ENCODE assay signal across 1 cellular context in genomic region chr11:43311791-43312607, GRCh38.
TF ChIP-seq lines count a peak whose summit lies in the region.

TSS of gene API5 (plus strand) at chr11:43311996. CDS start at chr11:43312128, 132 bp downstream.

TF ChIP-seq in A549, 52 proteins besides CTCF, POLR2A, EP300 and RAD21 (continued from another document):
- TF ChIP-seq MAFK (IDR thresholded peaks at IDR 0.05; ENCODE audit: partially characterized antibody) = no peak
- TF ChIP-seq PHF8 (IDR thresholded peaks at IDR 0.05; ENCODE audit: borderline replicate concordance, low read depth) = peak; percentile 87
- TF ChIP-seq RCOR1 (IDR thresholded peaks at IDR 0.05; ENCODE audit: low read depth, low read length) = no peak
- no peak for TF ChIP-seq BHLHE40 (IDR thresholded peaks at IDR 0.05; ENCODE audit: low read depth, low read length)
- TF ChIP-seq, protein P1, sequence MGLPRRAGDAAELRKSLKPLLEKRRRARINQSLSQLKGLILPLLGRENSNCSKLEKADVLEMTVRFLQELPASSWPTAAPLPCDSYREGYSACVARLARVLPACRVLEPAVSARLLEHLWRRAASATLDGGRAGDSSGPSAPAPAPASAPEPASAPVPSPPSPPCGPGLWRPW (IDR thresholded peaks at IDR 0.05) = no peak
- TF ChIP-seq HDAC2 (IDR thresholded peaks at IDR 0.05) = peak; percentile 27; the same call in 1 of the 2 replicates
- no peak for TF ChIP-seq CBX2 (IDR thresholded peaks at IDR 0.05; ENCODE audit: borderline replicate concordance, low read depth)
- no peak for TF ChIP-seq ZFP36 (IDR thresholded peaks at IDR 0.05; ENCODE audit: borderline replicate concordance, partially characterized antibody)
- no peak for TF ChIP-seq KDM1A (IDR thresholded peaks at IDR 0.05; ENCODE audit: low read depth)
- TF ChIP-seq NPAS2 (CRISPR knock-in tag; IDR thresholded peaks at IDR 0.05; ENCODE audit: borderline replicate concordance) = no peak
- TF ChIP-seq ZSCAN20 (CRISPR knock-in tag; IDR thresholded peaks at IDR 0.05) = no peak
- peak; percentile 64 to 95; a peak in 4 of 5 replicates for TF ChIP-seq JUN (IDR thresholded peaks at IDR 0.05)
- TF ChIP-seq FOSL2 (IDR thresholded peaks at IDR 0.05) = no peak
- TF ChIP-seq FOSL2 (CRISPR knock-in tag; IDR thresholded peaks at IDR 0.05) = no peak
- TF ChIP-seq CEBPB (IDR thresholded peaks at IDR 0.05) = no peak
- no peak for TF ChIP-seq NR3C1 (IDR thresholded peaks at IDR 0.05)
- peak; percentile 68 for TF ChIP-seq MAX (IDR thresholded peaks at IDR 0.05)
- TF ChIP-seq ZC3H11A (IDR thresholded peaks at IDR 0.05) = no peak
